Comparison of ENCODE assay signal across 27 cellular contexts in the genomic region with DNA sequence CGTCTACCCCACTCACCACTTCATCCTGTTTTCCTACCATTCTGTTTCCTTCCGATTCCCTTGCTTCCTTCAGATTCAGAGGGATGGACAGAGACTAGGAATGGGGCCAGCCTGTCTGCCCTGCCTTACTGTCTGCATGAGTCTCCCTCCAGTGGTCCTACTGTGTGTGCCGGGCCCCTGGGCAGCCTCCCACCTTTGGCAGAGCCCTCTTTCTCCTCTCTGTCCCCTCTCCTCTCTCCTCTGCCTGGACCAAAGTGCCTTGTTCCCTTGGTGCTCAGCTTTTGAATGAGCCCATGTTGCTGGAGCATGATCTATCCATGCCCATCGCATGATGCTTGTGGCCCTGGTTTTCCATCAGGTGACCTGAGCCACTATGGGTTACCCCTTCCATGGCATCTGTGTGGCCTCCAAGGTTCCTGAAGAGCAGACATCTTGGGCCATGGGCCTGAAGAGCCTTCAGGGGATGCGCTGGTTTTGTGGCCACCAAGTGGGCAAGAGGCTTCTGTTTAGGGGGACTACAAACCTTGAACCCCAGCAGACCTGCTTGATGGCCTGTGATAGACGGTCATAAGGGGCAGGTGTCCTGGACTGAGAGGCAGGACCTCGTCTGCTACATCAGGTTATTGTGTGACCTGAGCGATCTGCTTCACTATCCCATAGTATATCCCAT.
"Had no signal": no experiment of that assay in that cellular context is flagged by ENCODE, and none has a peak within 500 bp of the region (broad histone marks: within the 10 kb centered on the region; RNA-seq: fewer than 3 reads in every experiment).

No MANE protein-coding gene starts in this region.

- ATAC-seq: activated CD4-positive, CD25-positive, alpha-beta regulatory T cell treated with anti-CD3 and anti-CD28 coated beads, Interleukin-2, amount 50 U/mL, for 24 hours; esophagus mucosa; heart left ventricle; naive thymus-derived CD8-positive, alpha-beta T cell; right cardiac atrium; stimulated activated naive CD8-positive, alpha-beta T cell treated with anti-CD3 and anti-CD28 coated beads, Interleukin-15, Interleukin-2, amounts not matched to agents 100 U/mL and 50 U/mL, for 24 hours had no signal

- H3K4me3 Mint-ChIP-seq: activated naive CD8-positive, alpha-beta T cell; endodermal cell; immature natural killer cell; memory B cell; naive thymus-derived CD8-positive, alpha-beta T cell; neural crest cell; T-cell had no signal

- H3K36me3 Mint-ChIP-seq: activated naive CD8-positive, alpha-beta T cell; immature natural killer cell; memory B cell; naive thymus-derived CD8-positive, alpha-beta T cell; T-cell had no signal

- H3K9me3 Mint-ChIP-seq: activated T-helper 2 cell treated with anti-CD3 and anti-CD28 coated beads, Interferon-gamma antibody, Interleukin-2, Interleukin-4, amounts not matched to agents 10 μg/mL and 5 μg/mL and 100 μg/mL, durations not matched to agents 14 hours and 24 hours and 36 hours; endodermal cell; naive thymus-derived CD8-positive, alpha-beta T cell; neural crest cell; T-cell had no signal

- H3K27ac Mint-ChIP-seq: activated naive CD8-positive, alpha-beta T cell; activated T-helper 2 cell treated with anti-CD3 and anti-CD28 coated beads, Interferon-gamma antibody, Interleukin-2, Interleukin-4, amounts not matched to agents 10 μg/mL and 5 μg/mL and 100 μg/mL, durations not matched to agents 14 hours and 24 hours and 36 hours; endodermal cell; memory B cell; naive thymus-derived CD8-positive, alpha-beta T cell; T-cell had no signal

- DNase-seq: activated CD4-positive, alpha-beta T cell treated with anti-CD3 and anti-CD28 coated beads for 48 hours; activated CD4-positive, alpha-beta T cell treated with anti-CD3 and anti-CD28 coated beads, Interleukin-2, amount 50 U/mL, for 48 hours; activated naive CD4-positive, alpha-beta T cell treated with Interleukin-2 at 50 U/mL for 16 hours; activated T-cell treated with anti-CD3 and anti-CD28 coated beads, Interleukin-2, amount 50 U/mL, for 48 hours; anterior cingulate cortex; cerebellar nuclear complex; foreskin fibroblast; heart left ventricle; hypothalamus; immature natural killer cell; naive thymus-derived CD8-positive, alpha-beta T cell; nucleus accumbens; right cardiac atrium; spleen; stimulated activated CD4-positive, alpha-beta T cell treated with anti-CD3 and anti-CD28 coated beads, Interleukin-2, amount 100 ng/mL, for 48 hours; stimulated activated naive CD8-positive, alpha-beta T cell treated with anti-CD3 and anti-CD28 coated beads, Interleukin-15, Interleukin-2, amounts not matched to agents 100 U/mL and 50 U/mL, for 24 hours; testis; transverse colon; WERI-Rb-1 had no signal
